ENCODE assay signal across 18 cellular contexts in genomic region chr7:157372300-157373232, GRCh38. TPM values are rescaled to one million over a fixed set of nuclear protein-coding genes. Genes with fewer than 3 reads are reported as not detected.
DNase-seq lines count a peak whose midpoint lies in the region; ATAC-seq and TF ChIP-seq lines count a peak whose summit lies in the region.
"Had no signal": no experiment of that assay in that cellular context is flagged by ENCODE, and none has a peak within 500 bp of the region (broad histone marks: within the 10 kb centered on the region; RNA-seq: fewer than 3 reads in every experiment).

No MANE protein-coding gene starts in this region.

- WGBS in upper lobe of left lung, 2 donors = 88 to 89% methylated on average over 18 to 24 of the region's 24 CpGs

- no peak for TF ChIP-seq POLR2A in upper lobe of left lung (IDR thresholded peaks at IDR 0.05)

- peaks cover 51% of the 10 kb centered on the region for H3K4me1 Mint-ChIP-seq in activated naive CD8-positive, alpha-beta T cell (ENCODE audit: low read depth)
- peaks cover 44% of the 10 kb centered on the region for H3K4me1 Mint-ChIP-seq in activated naive CD8-positive, alpha-beta T cell treated with anti-CD3 and anti-CD28 coated beads for 36 hours

- no peak overlapping the region for H3K4me3 ChIP-seq in upper lobe of left lung
- H3K4me3 ChIP-seq: coronary artery, transverse colon had no signal

- H3K27ac ChIP-seq in foreskin keratinocyte (no peak overlapping the region), upper lobe of left lung (no peak overlapping the region)
- H3K27ac ChIP-seq: coronary artery, WERI-Rb-1 had no signal

- no peaks in the 10 kb centered on the region for H3K27me3 ChIP-seq in foreskin keratinocyte
- no peaks in the 10 kb centered on the region for H3K27me3 ChIP-seq in upper lobe of left lung
- H3K27me3 ChIP-seq: transverse colon had no signal

- TF ChIP-seq EP300 in upper lobe of left lung (IDR thresholded peaks at IDR 0.05) = no peak

- H3K9me3 ChIP-seq in upper lobe of left lung = no peaks in the 10 kb centered on the region
- H3K9me3 ChIP-seq: transverse colon had no signal

- TF ChIP-seq CTCF in foreskin keratinocyte (conservative IDR thresholded peaks at IDR 0.05) (no peak), upper lobe of left lung (IDR thresholded peaks at IDR 0.05) (no peak)

- H3K4me1 ChIP-seq in foreskin keratinocyte = no peaks in the 10 kb centered on the region
- H3K4me1 ChIP-seq in upper lobe of left lung = peaks cover 0 to 12% (median 7%) of the 10 kb centered on the region in 4 donors

- no peak for DNase-seq in activated naive CD8-positive, alpha-beta T cell treated with anti-CD3 and anti-CD28 coated beads for 36 hours
- DNase-seq in foreskin keratinocyte (no peak), upper lobe of left lung (peak; percentile 15 to 66), NCI-H1417 treated with DMSO at 0.1 percent for 48 hours (lab: John Stamatoyannopoulos, UW) (no peak), NCI-H187 (lab: John Stamatoyannopoulos, UW) (no peak)
- DNase-seq: activated CD8-positive, alpha-beta memory T cell treated with anti-CD3 and anti-CD28 coated beads, Interleukin-2, amount 50 U/mL, for 48 hours; aorta; GOT3; mesenchymal stem cell; NCI-H1436 treated with DMSO at 0.1 percent for 48 hours; occipital lobe; stimulated activated CD4-positive, alpha-beta T cell treated with anti-CD3 and anti-CD28 coated beads, Interleukin-4, amount 100 ng/mL, for 1 hour; WERI-Rb-1 had no signal

- H3K36me3 Mint-ChIP-seq in activated naive CD8-positive, alpha-beta T cell = peaks cover 6% of the 10 kb centered on the region
- peaks cover 35% of the 10 kb centered on the region for H3K36me3 Mint-ChIP-seq in activated naive CD8-positive, alpha-beta T cell treated with anti-CD3 and anti-CD28 coated beads for 36 hours

- no peaks in the 10 kb centered on the region for H3K27me3 Mint-ChIP-seq in activated naive CD8-positive, alpha-beta T cell
- H3K27me3 Mint-ChIP-seq in activated naive CD8-positive, alpha-beta T cell treated with anti-CD3 and anti-CD28 coated beads for 36 hours = no peaks in the 10 kb centered on the region

- peaks cover 33 to 69% (median 56%) of the 10 kb centered on the region in 4 donors for H3K36me3 ChIP-seq in upper lobe of left lung

- peak overlapping the region; percentile 66 for H3K27ac Mint-ChIP-seq in activated naive CD8-positive, alpha-beta T cell
- H3K27ac Mint-ChIP-seq in activated naive CD8-positive, alpha-beta T cell treated with anti-CD3 and anti-CD28 coated beads for 36 hours = no peak overlapping the region

- ATAC-seq in SK-N-SH treated with all-trans-retinoic acid at 6 μM for 48 hours (no peak; the same call in 2 of the 3 replicates), foreskin keratinocyte (peak; percentile 2), upper lobe of left lung (ENCODE audit: low FRiP score in 2 of 2) (peak in 1 of 2 donors; percentile 36), GM21528 (IDR thresholded peaks at IDR 0.05; ENCODE audit: low FRiP score, unreplicated experiment) (no peak)

- H3K9me3 Mint-ChIP-seq in activated naive CD8-positive, alpha-beta T cell (ENCODE audit: low read depth) = no peaks in the 10 kb centered on the region
- no peaks in the 10 kb centered on the region for H3K9me3 Mint-ChIP-seq in activated naive CD8-positive, alpha-beta T cell treated with anti-CD3 and anti-CD28 coated beads for 36 hours

- no peak overlapping the region for H3K4me3 Mint-ChIP-seq in activated naive CD8-positive, alpha-beta T cell
- H3K4me3 Mint-ChIP-seq in activated naive CD8-positive, alpha-beta T cell treated with anti-CD3 and anti-CD28 coated beads for 36 hours = no peak overlapping the region

TF ChIP-seq in SK-N-SH treated with all-trans-retinoic acid at 6 μM for 48 hours, 23 proteins besides CTCF, POLR2A, EP300 and RAD21:
- peak; percentile 93 for TF ChIP-seq ZFP3 (CRISPR knock-in tag; IDR thresholded peaks at IDR 0.05)
- TF ChIP-seq GLIS3 (CRISPR knock-in tag; IDR thresholded peaks at IDR 0.05) = no peak

RNA-seq across cellular contexts. Expression of gene DNAJB6, which starts 35.8 kb away (rescaled TPM):
- total RNA-seq in activated naive CD8-positive, alpha-beta T cell treated with anti-CD3 and anti-CD28 coated beads for 36 hours = 10 to 100 TPM; 77.5 to 78.0 TPM
- total RNA-seq in foreskin keratinocyte (119 and 121 TPM in 2 replicates), upper lobe of left lung (10 to 100 TPM; 64.1 to 99.6 (median 83.0) TPM)
- 97.9 and 98.5 TPM in 2 replicates for polyA plus RNA-seq in foreskin keratinocyte

Comparison
In these comparisons a context has a peak if more than half of its experiments do, and no peak if none do; other contexts are left out.
1. DNase-seq: peak in upper lobe of left lung (2 of 2); none in activated naive CD8-positive, alpha-beta T cell treated with anti-CD3 and anti-CD28 coated beads for 36 hours (single experiment), foreskin keratinocyte (0 of 2), NCI-H1417 treated with DMSO at 0.1 percent for 48 hours (single experiment) and NCI-H187 (0 of 2).